11 cellular contexts compared by ENCODE assay signal in the genomic region with DNA sequence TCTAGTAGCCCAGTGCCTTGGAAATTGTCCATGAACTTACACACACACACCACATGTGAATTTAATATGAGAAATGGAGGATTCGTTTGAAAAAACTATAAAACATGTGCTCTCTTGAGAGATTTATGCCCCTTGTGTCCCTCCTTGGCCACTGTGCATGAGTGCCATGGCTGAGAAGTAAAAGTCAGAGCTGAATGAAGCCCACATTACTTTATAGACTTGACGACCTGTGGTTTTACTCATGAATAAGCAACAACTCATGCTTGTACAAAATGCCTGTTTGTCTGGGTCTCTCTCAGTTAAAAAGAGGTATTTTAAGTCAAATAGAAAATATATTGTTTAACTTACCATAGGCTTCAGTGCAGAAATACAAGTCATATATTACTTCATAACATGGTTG.
A peak's percentile ranks its signal among the peaks of the same experiment; 100 is the strongest.
DNase-seq lines count a peak whose midpoint lies in the region; ATAC-seq, FAIRE-seq and TF ChIP-seq lines count a peak whose summit lies in the region.
"Had no signal": no experiment of that assay in that cellular context is flagged by ENCODE, and none has a peak within 500 bp of the region (broad histone marks: within the 10 kb centered on the region; RNA-seq: fewer than 3 reads in every experiment).

No MANE protein-coding gene starts in this region.

- DNase-seq in keratinocyte (ENCODE audit: low read depth, low spot score) = no peak
- no peak for DNase-seq in GOT3 (lab: John Stamatoyannopoulos, UW)
- DNase-seq in testis = no peak
- no peak for DNase-seq in colonic mucosa
- DNase-seq: activated CD8-positive, alpha-beta T cell treated with anti-CD3 and anti-CD28 coated beads for 36 hours had no signal

- no peaks in the 10 kb centered on the region for H3K9me3 ChIP-seq in keratinocyte (ENCODE audit: control insufficient read depth, low read depth, low read length)
- no peaks in the 10 kb centered on the region for H3K9me3 ChIP-seq in testis
- H3K9me3 ChIP-seq in colonic mucosa = no peaks in the 10 kb centered on the region

- H3K4me2 ChIP-seq in keratinocyte (ENCODE audit: control insufficient read depth, extremely low read depth, insufficient read depth, low read depth, low read length) = no peak overlapping the region

- dilution Hi-C loops in keratinocyte (cut with MboI; ENCODE audit: extremely low pct_ligation_motif_present, low sequenced_read_pairs) = no loop called here

- no peaks in the 10 kb centered on the region for H3K36me3 ChIP-seq in keratinocyte (ENCODE audit: control insufficient read depth in 2 of 2, extremely low read depth in 1 of 2, insufficient read depth in 2 of 2, low read length in 2 of 2)
- H3K36me3 ChIP-seq in testis (ENCODE audit: low read depth, missing control alignments) = no peaks in the 10 kb centered on the region
- H3K36me3 ChIP-seq in colonic mucosa = no peaks in the 10 kb centered on the region

- FAIRE-seq in keratinocyte (lab: Jason Lieb, UNC) = peak; percentile 9
- FAIRE-seq: G401.6, K562 had no signal

- H3K27me3 ChIP-seq in keratinocyte (ENCODE audit: control insufficient read depth, extremely low read depth, insufficient read depth, low read length) = no peaks in the 10 kb centered on the region
- no peaks in the 10 kb centered on the region for H3K27me3 ChIP-seq in testis
- no peaks in the 10 kb centered on the region for H3K27me3 ChIP-seq in colonic mucosa

- WGBS in testis, 2 donors = 52 to 68% methylated on average over 2 of the region's 2 CpGs

- intact Hi-C loops in testis (cut with DNase I; ENCODE audit: low total_unique reads) = no loop called here
- intact Hi-C loops in colonic mucosa (cut with DNase I) = no loop called here

- no peak overlapping the region for H2AFZ ChIP-seq in keratinocyte (ENCODE audit: control insufficient read depth, low read length)

- peak; percentile 90 for ATAC-seq in GM18508 (IDR thresholded peaks at IDR 0.05; ENCODE audit: insufficient read depth, unreplicated experiment)
- ATAC-seq in GM21576 (IDR thresholded peaks at IDR 0.05; ENCODE audit: unreplicated experiment) = peak; percentile 78
- peak; percentile 93 for ATAC-seq in HG03342 (IDR thresholded peaks at IDR 0.05; ENCODE audit: unreplicated experiment)
- no peak for ATAC-seq in HG03039 (IDR thresholded peaks at IDR 0.05; ENCODE audit: unreplicated experiment)
- ATAC-seq: activated CD8-positive, alpha-beta T cell treated with anti-CD3 and anti-CD28 coated beads for 36 hours; K562 had no signal

- H3K27ac ChIP-seq in keratinocyte (ENCODE audit: control insufficient read depth, insufficient read depth, low read length) (no peak overlapping the region), testis (no peak overlapping the region), colonic mucosa (no peak overlapping the region)

- H3K4me1 ChIP-seq in keratinocyte (ENCODE audit: control insufficient read depth, extremely low read depth, insufficient read depth, low read length) (peaks cover 2% of the 10 kb centered on the region), testis (no peaks in the 10 kb centered on the region), colonic mucosa (no peaks in the 10 kb centered on the region)

- H3K9ac ChIP-seq in keratinocyte (ENCODE audit: control insufficient read depth, extremely low read depth, insufficient read depth, low read length) (no peak overlapping the region), colonic mucosa (ENCODE audit: low read depth in 2 of 2, low read length in 2 of 2) (no peak overlapping the region)

- no peaks in the 10 kb centered on the region for H3K9me1 ChIP-seq in keratinocyte (ENCODE audit: control insufficient read depth, extremely low read depth, insufficient read depth, low read length)

- H3K4me3 ChIP-seq in keratinocyte (ENCODE audit: control insufficient read depth in 2 of 3, extremely low read depth in 1 of 3, insufficient read depth in 2 of 3, low read depth in 1 of 3, low read length in 3 of 3) (no peak overlapping the region), testis (no peak overlapping the region), colonic mucosa (no peak overlapping the region)
- H3K4me3 ChIP-seq: K562 had no signal

- TF ChIP-seq CTCF in keratinocyte (optimal IDR thresholded peaks at IDR 0.05 in 1 of 3, IDR thresholded peaks at IDR 0.05 in 1 of 3, conservative IDR thresholded peaks at IDR 0.05 in 1 of 3; ENCODE audit: extremely low read depth in 1 of 3, insufficient read depth in 2 of 3, low read length in 3 of 3) (no peak), testis (IDR thresholded peaks at IDR 0.05) (no peak), colonic mucosa (IDR thresholded peaks at IDR 0.05) (no peak)

- TF ChIP-seq POLR2A in testis (IDR thresholded peaks at IDR 0.05) = no peak

- H4K20me1 ChIP-seq in keratinocyte (ENCODE audit: control insufficient read depth, extremely low read depth, insufficient read depth, low read length) = no peaks in the 10 kb centered on the region

- no peaks in the 10 kb centered on the region for H3K79me2 ChIP-seq in keratinocyte (ENCODE audit: control insufficient read depth, insufficient read depth, low read length)
